ENCODE assay signal across 2 cellular contexts in the genomic region with DNA sequence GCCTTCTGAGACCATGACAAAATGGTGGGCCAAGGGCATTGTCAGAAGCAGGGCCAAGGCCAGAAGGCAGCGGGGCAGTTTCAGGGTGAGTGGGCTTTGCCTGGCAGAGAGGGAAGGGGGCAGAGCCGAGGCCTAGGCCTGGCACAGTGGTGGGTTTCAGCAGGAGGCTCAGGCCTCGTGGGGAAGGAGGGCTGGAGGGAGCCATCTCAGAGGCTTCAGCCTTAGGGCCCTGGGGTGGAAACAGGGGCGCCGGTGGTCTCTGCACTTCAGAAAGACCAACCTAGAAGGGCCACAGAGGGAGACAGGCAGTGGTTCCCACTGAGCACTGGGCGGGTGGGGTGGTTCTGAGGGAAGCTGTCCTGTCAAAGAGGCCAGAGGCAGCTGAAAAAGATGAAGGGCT.
TF ChIP-seq lines count a peak whose summit lies in the region.

No MANE protein-coding gene starts in this region.

TF ChIP-seq in HEK293, 187 proteins besides CTCF, POLR2A, EP300 and RAD21 (continued from another document):
- TF ChIP-seq, protein P1, sequence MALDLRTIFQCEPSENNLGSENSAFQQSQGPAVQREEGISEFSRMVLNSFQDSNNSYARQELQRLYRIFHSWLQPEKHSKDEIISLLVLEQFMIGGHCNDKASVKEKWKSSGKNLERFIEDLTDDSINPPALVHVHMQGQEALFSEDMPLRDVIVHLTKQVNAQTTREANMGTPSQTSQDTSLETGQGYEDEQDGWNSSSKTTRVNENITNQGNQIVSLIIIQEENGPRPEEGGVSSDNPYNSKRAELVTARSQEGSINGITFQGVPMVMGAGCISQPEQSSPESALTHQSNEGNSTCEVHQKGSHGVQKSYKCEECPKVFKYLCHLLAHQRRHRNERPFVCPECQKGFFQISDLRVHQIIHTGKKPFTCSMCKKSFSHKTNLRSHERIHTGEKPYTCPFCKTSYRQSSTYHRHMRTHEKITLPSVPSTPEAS (tag by site-specific recombination; IDR thresholded peaks at IDR 0.05): 0 out of 2 replicates have a peak, but pooled peaks have one; percentile 4
- TF ChIP-seq YY2 (tag by site-specific recombination; IDR thresholded peaks at IDR 0.05): 0 out of 2 replicates have a peak, but pooled peaks have one; percentile 0
- TF ChIP-seq, protein P2, sequence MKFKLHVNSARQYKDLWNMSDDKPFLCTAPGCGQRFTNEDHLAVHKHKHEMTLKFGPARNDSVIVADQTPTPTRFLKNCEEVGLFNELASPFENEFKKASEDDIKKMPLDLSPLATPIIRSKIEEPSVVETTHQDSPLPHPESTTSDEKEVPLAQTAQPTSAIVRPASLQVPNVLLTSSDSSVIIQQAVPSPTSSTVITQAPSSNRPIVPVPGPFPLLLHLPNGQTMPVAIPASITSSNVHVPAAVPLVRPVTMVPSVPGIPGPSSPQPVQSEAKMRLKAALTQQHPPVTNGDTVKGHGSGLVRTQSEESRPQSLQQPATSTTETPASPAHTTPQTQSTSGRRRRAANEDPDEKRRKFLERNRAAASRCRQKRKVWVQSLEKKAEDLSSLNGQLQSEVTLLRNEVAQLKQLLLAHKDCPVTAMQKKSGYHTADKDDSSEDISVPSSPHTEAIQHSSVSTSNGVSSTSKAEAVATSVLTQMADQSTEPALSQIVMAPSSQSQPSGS (tag by site-specific recombination; IDR thresholded peaks at IDR 0.05; ENCODE audit: low read depth): no peak

TF ChIP-seq in IMR-90, 13 proteins besides CTCF, POLR2A, EP300 and RAD21 (continued from another document):
- TF ChIP-seq SMC3 (IDR thresholded peaks at IDR 0.05; ENCODE audit: low read depth, low read length) (no peak), BHLHE40 (IDR thresholded peaks at IDR 0.05; ENCODE audit: low read depth, low read length) (no peak), RCOR1 (IDR thresholded peaks at IDR 0.05; ENCODE audit: insufficient replicate concordance, low read length) (no peak), MAFK (IDR thresholded peaks at IDR 0.05; ENCODE audit: low read depth, low read length) (no peak), NFE2L2 (IDR thresholded peaks at IDR 0.05; ENCODE audit: low read depth, low read length) (no peak), CHD1 (IDR thresholded peaks at IDR 0.05; ENCODE audit: low read depth, low read length) (no peak), MAZ (IDR thresholded peaks at IDR 0.05; ENCODE audit: borderline replicate concordance, low read depth, low read length) (no peak), CEBPB (IDR thresholded peaks at IDR 0.05; ENCODE audit: low read depth, low read length) (no peak)
- TF ChIP-seq, protein P3, sequence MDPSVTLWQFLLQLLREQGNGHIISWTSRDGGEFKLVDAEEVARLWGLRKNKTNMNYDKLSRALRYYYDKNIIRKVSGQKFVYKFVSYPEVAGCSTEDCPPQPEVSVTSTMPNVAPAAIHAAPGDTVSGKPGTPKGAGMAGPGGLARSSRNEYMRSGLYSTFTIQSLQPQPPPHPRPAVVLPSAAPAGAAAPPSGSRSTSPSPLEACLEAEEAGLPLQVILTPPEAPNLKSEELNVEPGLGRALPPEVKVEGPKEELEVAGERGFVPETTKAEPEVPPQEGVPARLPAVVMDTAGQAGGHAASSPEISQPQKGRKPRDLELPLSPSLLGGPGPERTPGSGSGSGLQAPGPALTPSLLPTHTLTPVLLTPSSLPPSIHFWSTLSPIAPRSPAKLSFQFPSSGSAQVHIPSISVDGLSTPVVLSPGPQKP (IDR thresholded peaks at IDR 0.05; ENCODE audit: borderline replicate concordance, low read depth, low read length): no peak
